Comparison of ENCODE assay signal across 14 cellular contexts in genomic region chr12:108799528-108800243, GRCh38. TPM values are rescaled to one million over a fixed set of nuclear protein-coding genes. Genes with fewer than 3 reads are reported as not detected.
A peak's percentile ranks its signal among the peaks of the same experiment; 100 is the strongest.
DNase-seq lines count a peak whose midpoint lies in the region; ATAC-seq and TF ChIP-seq lines count a peak whose summit lies in the region.
"Had no signal": no experiment of that assay in that cellular context is flagged by ENCODE, and none has a peak within 500 bp of the region (broad histone marks: within the 10 kb centered on the region; RNA-seq: fewer than 3 reads in every experiment).

No MANE protein-coding gene starts in this region.

- no peak overlapping the region for H3K14ac ChIP-seq in mesenchymal stem cell (ENCODE audit: low read length in 2 of 2)

- no peak overlapping the region for H3K23ac ChIP-seq in mesenchymal stem cell (ENCODE audit: low read length in 2 of 2)

- peaks cover 54% of the 10 kb centered on the region for H3K4me1 Mint-ChIP-seq in chondrocyte (ENCODE audit: low read depth)
- H3K4me1 Mint-ChIP-seq in activated CD4-positive, alpha-beta T cell treated with anti-CD3 and anti-CD28 coated beads, Interleukin-2, amount 10 ng/mL, durations not matched to agents 24 days and 14 days: peaks cover 8% of the 10 kb centered on the region

- no peaks in the 10 kb centered on the region for H3K27me3 Mint-ChIP-seq in chondrocyte (ENCODE audit: low read depth)
- no peaks in the 10 kb centered on the region for H3K27me3 Mint-ChIP-seq in activated CD4-positive, alpha-beta T cell treated with anti-CD3 and anti-CD28 coated beads, Interleukin-2, amount 10 ng/mL, durations not matched to agents 24 days and 14 days
- H3K27me3 Mint-ChIP-seq: activated CD4-positive, alpha-beta memory T cell treated with anti-CD3 and anti-CD28 coated beads for 36 hours; CD4-positive, CD25-positive, alpha-beta regulatory T cell had no signal

- no peaks in the 10 kb centered on the region for H3K79me2 ChIP-seq in Karpas-422 (ENCODE audit: low read length)

- peaks cover 18% of the 10 kb centered on the region for H4K20me1 ChIP-seq in Karpas-422 (ENCODE audit: insufficient read depth, low read depth, low read length)

- no peak overlapping the region for H2BK5ac ChIP-seq in mesenchymal stem cell (ENCODE audit: low read depth, low read length, poor library complexity, severe bottlenecking)

- peaks cover 32% of the 10 kb centered on the region for H3K79me1 ChIP-seq in mesenchymal stem cell (replicated peaks; ENCODE audit: low read length, poor library complexity, severe bottlenecking)

- peak overlapping the region in 1 of 2 experiments; percentile 25 for H3K18ac ChIP-seq in mesenchymal stem cell (ENCODE audit: low read depth in 1 of 2, low read length in 2 of 2)

- H2BK12ac ChIP-seq in mesenchymal stem cell (ENCODE audit: low read length in 2 of 2): no peak overlapping the region

- peak overlapping the region; percentile 83 for H2AK5ac ChIP-seq in mesenchymal stem cell (ENCODE audit: low read length, severe bottlenecking)

- no peak for TF ChIP-seq CTCF in chondrocyte (IDR thresholded peaks at IDR 0.05)

- H3K9ac ChIP-seq in Karpas-422 (ENCODE audit: low read length) (peak overlapping the region; percentile 50), mesenchymal stem cell (ENCODE audit: low read length) (peak overlapping the region; percentile 94)
- H3K9ac ChIP-seq: KMS-11 had no signal

- ATAC-seq in HG02763 (IDR thresholded peaks at IDR 0.05; ENCODE audit: unreplicated experiment): no peak

- H2BK120ac ChIP-seq in mesenchymal stem cell (ENCODE audit: low read depth, low read length): no peak overlapping the region

- H3K36me3 ChIP-seq in Karpas-422 (ENCODE audit: insufficient read depth, low read length): peaks cover 27% of the 10 kb centered on the region
- H3K36me3 ChIP-seq in mesenchymal stem cell (ENCODE audit: control insufficient read depth in 1 of 2, insufficient read depth in 2 of 2, low read depth in 1 of 2, low read length in 2 of 2): peaks cover 53 to 68% of the 10 kb centered on the region in 2 experiments

- H3K27ac Mint-ChIP-seq in chondrocyte (ENCODE audit: unreplicated experiment): peak overlapping the region; percentile 99
- no peak overlapping the region for H3K27ac Mint-ChIP-seq in activated CD4-positive, alpha-beta T cell treated with anti-CD3 and anti-CD28 coated beads, Interleukin-2, amount 10 ng/mL, durations not matched to agents 24 days and 14 days
- H3K27ac Mint-ChIP-seq: activated CD4-positive, alpha-beta memory T cell treated with anti-CD3 and anti-CD28 coated beads for 36 hours; CD4-positive, CD25-positive, alpha-beta regulatory T cell; T-helper 2 cell treated with Interferon-gamma antibody and Interleukin-4, amounts not matched to agents 5 μg/mL and 100 μg/mL, for 36 hours had no signal

- intact Hi-C loops in activated CD4-positive, alpha-beta T cell treated with anti-CD3 and anti-CD28 coated beads, Interleukin-2, amount 10 ng/mL, durations not matched to agents 24 days and 14 days (cut with micrococcal nuclease): loop anchor here (5.0 kb wide), 1 partner anchor 253 kb away; the partner anchor contains the start of gene USP30

- H3K9me3 ChIP-seq in Karpas-422 (ENCODE audit: low read length): no peaks in the 10 kb centered on the region; the same call in 1 of the 2 replicates
- H3K9me3 ChIP-seq in mesenchymal stem cell (ENCODE audit: control insufficient read depth, low read length): no peaks in the 10 kb centered on the region

- no peaks in the 10 kb centered on the region for H3K9me2 ChIP-seq in Karpas-422 (replicated peaks; ENCODE audit: insufficient read depth, low read length)

- WGBS in mesenchymal stem cell: 95% methylated on average over 11 of the region's 11 CpGs

- H3K4me3 Mint-ChIP-seq in chondrocyte (ENCODE audit: unreplicated experiment): no peak overlapping the region
- H3K4me3 Mint-ChIP-seq in activated CD4-positive, alpha-beta T cell treated with anti-CD3 and anti-CD28 coated beads, Interleukin-2, amount 10 ng/mL, durations not matched to agents 24 days and 14 days: no peak overlapping the region
- H3K4me3 Mint-ChIP-seq: activated CD4-positive, alpha-beta memory T cell treated with anti-CD3 and anti-CD28 coated beads for 36 hours; CD4-positive, CD25-positive, alpha-beta regulatory T cell; T-helper 2 cell treated with Interferon-gamma antibody and Interleukin-4, amounts not matched to agents 5 μg/mL and 100 μg/mL, for 36 hours had no signal

- H3K4me1 ChIP-seq in Karpas-422 (ENCODE audit: low read length): peaks cover 38% of the 10 kb centered on the region
- H3K4me1 ChIP-seq in mesenchymal stem cell (ENCODE audit: control insufficient read depth, insufficient read depth, low read depth, low read length): peaks cover 26% of the 10 kb centered on the region

- H3K4me3 ChIP-seq in Karpas-422 (ENCODE audit: low read length) (peak overlapping the region; percentile 49; the same call in 1 of the 2 replicates), mesenchymal stem cell (ENCODE audit: insufficient read depth in 1 of 2, low read depth in 1 of 2, low read length in 2 of 2) (no peak overlapping the region)
- H3K4me3 ChIP-seq: lung had no signal

- no peaks in the 10 kb centered on the region for H3K9me3 Mint-ChIP-seq in chondrocyte (ENCODE audit: low read depth)
- H3K9me3 Mint-ChIP-seq in activated CD4-positive, alpha-beta T cell treated with anti-CD3 and anti-CD28 coated beads, Interleukin-2, amount 10 ng/mL, durations not matched to agents 24 days and 14 days: no peaks in the 10 kb centered on the region
- H3K9me3 Mint-ChIP-seq: activated CD4-positive, alpha-beta memory T cell treated with anti-CD3 and anti-CD28 coated beads for 36 hours; CD4-positive, CD25-positive, alpha-beta regulatory T cell; T-helper 2 cell treated with Interferon-gamma antibody and Interleukin-4, amounts not matched to agents 5 μg/mL and 100 μg/mL, for 36 hours had no signal

- peaks cover 42% of the 10 kb centered on the region for H3K36me3 Mint-ChIP-seq in chondrocyte (ENCODE audit: low read depth)
- H3K36me3 Mint-ChIP-seq in activated CD4-positive, alpha-beta T cell treated with anti-CD3 and anti-CD28 coated beads, Interleukin-2, amount 10 ng/mL, durations not matched to agents 24 days and 14 days (ENCODE audit: low read depth): peaks cover 35% of the 10 kb centered on the region

- H3K27ac ChIP-seq in Karpas-422 (ENCODE audit: low read length): peak overlapping the region; percentile 91
- H3K27ac ChIP-seq in mesenchymal stem cell (ENCODE audit: low read length, poor library complexity, severe bottlenecking): no peak overlapping the region
- peak overlapping the region; percentile 73 for H3K27ac ChIP-seq in substantia nigra (ENCODE audit: low read depth, low read length, poor library complexity, severe bottlenecking)
- H3K27ac ChIP-seq: KMS-11 had no signal

- DNase-seq in Karpas-422 (peak; percentile 93), chondrocyte (ENCODE audit: low spot score) (peak; percentile 62), mesenchymal stem cell (no peak), substantia nigra (lab: John Stamatoyannopoulos, UW) (no peak)
- no peak for DNase-seq in activated naive CD4-positive, alpha-beta T cell treated with anti-CD3 and anti-CD28 coated beads, Interleukin-2, amount 50 U/mL, for 16 hours
- no peak for DNase-seq in activated CD4-positive, alpha-beta T cell treated with anti-CD3 and anti-CD28 coated beads, Interleukin-2, amount 10 ng/mL, durations not matched to agents 24 days and 14 days
- DNase-seq: activated CD4-positive, alpha-beta memory T cell treated with anti-CD3 and anti-CD28 coated beads for 36 hours; CD4-positive, CD25-positive, alpha-beta regulatory T cell; NCI-H1436 treated with DMSO at 0.1 percent for 48 hours; NCI-H510A treated with DMSO at 0.1 percent for 48 hours had no signal

- peak overlapping the region; percentile 75 for H2BK15ac ChIP-seq in mesenchymal stem cell (ENCODE audit: low read depth, poor library complexity, severe bottlenecking)

- peak overlapping the region; percentile 15 for H4K8ac ChIP-seq in mesenchymal stem cell (ENCODE audit: low read length)

- H4K91ac ChIP-seq in mesenchymal stem cell (ENCODE audit: low read length): no peak overlapping the region

- no peaks in the 10 kb centered on the region for H3K27me3 ChIP-seq in Karpas-422 (ENCODE audit: low read length)
- no peaks in the 10 kb centered on the region for H3K27me3 ChIP-seq in mesenchymal stem cell (ENCODE audit: control insufficient read depth in 1 of 2, insufficient read depth in 1 of 2, low read length in 2 of 2)

- H2AFZ ChIP-seq in Karpas-422 (ENCODE audit: low read length) (no peak overlapping the region), mesenchymal stem cell (ENCODE audit: low read depth, low read length) (no peak overlapping the region)

- H3K4me2 ChIP-seq in Karpas-422 (ENCODE audit: low read depth, low read length, poor library complexity, severe bottlenecking): peak overlapping the region; percentile 70
- no peak overlapping the region for H3K4me2 ChIP-seq in mesenchymal stem cell (ENCODE audit: low read length, poor library complexity, severe bottlenecking)
- H3K4me2 ChIP-seq: KMS-11 had no signal

- H3K4ac ChIP-seq in mesenchymal stem cell (ENCODE audit: low read depth in 1 of 2, low read length in 2 of 2): no peak overlapping the region

RNA-seq across cellular contexts. Expression of gene SSH1, which starts 57.7 kb away (rescaled TPM):
- 7.9 and 9.5 TPM in 2 replicates for total RNA-seq in Karpas-422 (2014; rRNA removed; shearing (Covaris generic); ENCODE audit: low replicate concordance)
- 125 to 138 TPM (median 127 TPM) in 3 replicates for total RNA-seq in chondrocyte
- 42.7 TPM for polyA plus RNA-seq in mesenchymal stem cell (2013, experiment 1 of 2)
- polyA plus RNA-seq in mesenchymal stem cell (2013, experiment 2 of 2): 38.8 TPM
- total RNA-seq in activated CD4-positive, alpha-beta T cell treated with anti-CD3 and anti-CD28 coated beads, Interleukin-2, amount 10 ng/mL, durations not matched to agents 24 days and 14 days: 27.2 and 31.5 TPM in 2 replicates

Comparison
In these comparisons a context has a peak if more than half of its experiments do, and no peak if none do; other contexts are left out.
1. DNase-seq: peak in Karpas-422 (single experiment) and chondrocyte (single experiment); none in mesenchymal stem cell (single experiment), substantia nigra (0 of 49), activated naive CD4-positive, alpha-beta T cell treated with anti-CD3 and anti-CD28 coated beads, Interleukin-2, amount 50 U/mL, for 16 hours (single experiment) and activated CD4-positive, alpha-beta T cell treated with anti-CD3 and anti-CD28 coated beads, Interleukin-2, amount 10 ng/mL, durations not matched to agents 24 days and 14 days (single experiment).